8 cellular contexts compared by ENCODE assay signal in the genomic region with DNA sequence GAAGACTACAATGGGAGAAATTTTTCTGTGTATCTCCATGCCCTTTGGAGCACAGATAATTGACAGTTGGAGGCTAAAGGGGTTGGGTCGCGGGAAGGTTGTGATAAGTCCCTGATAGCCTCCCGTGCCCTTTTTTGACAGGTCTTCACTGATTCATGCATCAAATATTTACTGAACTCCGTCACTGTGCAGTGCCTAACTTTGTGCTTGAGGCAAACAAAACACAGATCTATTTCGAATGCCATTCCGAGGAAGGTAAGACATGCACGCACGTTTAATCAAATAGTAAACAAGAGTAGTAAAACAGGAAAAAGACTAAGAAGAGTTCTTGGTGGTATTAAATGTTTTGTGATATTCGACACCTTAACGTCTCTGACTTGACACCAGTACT.
DNase-seq lines count a peak whose midpoint lies in the region; ATAC-seq and TF ChIP-seq lines count a peak whose summit lies in the region.

No MANE protein-coding gene starts in this region.

- H4K20me1 ChIP-seq in DND-41 (ENCODE audit: insufficient read depth, low read length), result peaks cover 26% of the 10 kb centered on the region; the same call in 1 of the 2 replicates

- H3K4me3 ChIP-seq in DND-41 (ENCODE audit: low read depth in 1 of 2, low read length in 2 of 2), result peak overlapping the region; percentile 98

- intact Hi-C loops in dendritic cell treated with granulocyte-macrophage colony-stimulating factor and Interleukin-4, amounts not matched to agents 40 ng/mL and 50 ng/mL, for 4 days (cut with micrococcal nuclease), result loop anchor here (2.0 kb wide), 1 partner anchor 57 kb away; a partner anchor contains a TSS

- H3K9me3 Mint-ChIP-seq in dendritic cell treated with granulocyte-macrophage colony-stimulating factor and Interleukin-4, amounts not matched to agents 40 ng/mL and 50 ng/mL, for 4 days, result no peaks in the 10 kb centered on the region
- H3K9me3 Mint-ChIP-seq in nephron progenitor cell, result no peaks in the 10 kb centered on the region

- peaks cover 37% of the 10 kb centered on the region for H3K4me1 ChIP-seq in DND-41 (ENCODE audit: insufficient read depth, low read length)

- no peak for ATAC-seq in DND-41 (ENCODE audit: insufficient read depth, low read depth)
- no peak for ATAC-seq in GM19351 (IDR thresholded peaks at IDR 0.05; ENCODE audit: unreplicated experiment)
- no peak for ATAC-seq in activated CD4-positive, CD25-positive, alpha-beta regulatory T cell treated with anti-CD3 and anti-CD28 coated beads, Interleukin-2, amount 50 U/mL, for 24 hours

- H3K4me1 Mint-ChIP-seq in dendritic cell treated with granulocyte-macrophage colony-stimulating factor and Interleukin-4, amounts not matched to agents 40 ng/mL and 50 ng/mL, for 4 days (ENCODE audit: low read depth), result peaks cover 42% of the 10 kb centered on the region
- H3K4me1 Mint-ChIP-seq in nephron progenitor cell, result peaks cover 43% of the 10 kb centered on the region

- peak overlapping the region; percentile 73 for H3K27ac ChIP-seq in DND-41 (ENCODE audit: low read length)

- no peaks in the 10 kb centered on the region for H3K9me3 ChIP-seq in DND-41 (ENCODE audit: insufficient read depth, low read length, severe bottlenecking)

- peak overlapping the region; percentile 75 for H3K9ac ChIP-seq in DND-41 (ENCODE audit: low read depth, low read length)

- H3K27ac Mint-ChIP-seq in dendritic cell treated with granulocyte-macrophage colony-stimulating factor and Interleukin-4, amounts not matched to agents 40 ng/mL and 50 ng/mL, for 4 days, result peak overlapping the region; percentile 98
- peak overlapping the region; percentile 44 for H3K27ac Mint-ChIP-seq in nephron progenitor cell

- DNase-seq in DND-41, result no peak
- DNase-seq in NCI-H345 (lab: John Stamatoyannopoulos, UW), result peak; percentile 79
- no peak for DNase-seq in nephron progenitor cell
- no peak for DNase-seq in UCSD-AML1 (lab: John Stamatoyannopoulos, UW; ENCODE audit: unreplicated experiment)
- no peak for DNase-seq in CD1c-positive myeloid dendritic cell (ENCODE audit: extremely low spot score)

- peak overlapping the region; percentile 84 for H2AFZ ChIP-seq in DND-41 (ENCODE audit: low read depth, low read length)

- H3K36me3 ChIP-seq in DND-41 (ENCODE audit: insufficient read depth, low read length), result peaks cover 16% of the 10 kb centered on the region

- peaks cover 44% of the 10 kb centered on the region for H3K79me2 ChIP-seq in DND-41 (ENCODE audit: insufficient read depth, low read length)

- H3K4me2 ChIP-seq in DND-41 (ENCODE audit: insufficient read depth, low read length), result peak overlapping the region; percentile 75

- peaks cover 28% of the 10 kb centered on the region for H3K36me3 Mint-ChIP-seq in dendritic cell treated with granulocyte-macrophage colony-stimulating factor and Interleukin-4, amounts not matched to agents 40 ng/mL and 50 ng/mL, for 4 days (ENCODE audit: low read depth)
- H3K36me3 Mint-ChIP-seq in nephron progenitor cell (ENCODE audit: low read depth), result peaks cover 2% of the 10 kb centered on the region

- no peaks in the 10 kb centered on the region for H3K27me3 ChIP-seq in DND-41 (ENCODE audit: insufficient read depth, low read length, poor library complexity)

- peak overlapping the region; percentile 97 for H3K4me3 Mint-ChIP-seq in dendritic cell treated with granulocyte-macrophage colony-stimulating factor and Interleukin-4, amounts not matched to agents 40 ng/mL and 50 ng/mL, for 4 days
- H3K4me3 Mint-ChIP-seq in nephron progenitor cell, result peak overlapping the region; percentile 99

- H3K27me3 Mint-ChIP-seq in dendritic cell treated with granulocyte-macrophage colony-stimulating factor and Interleukin-4, amounts not matched to agents 40 ng/mL and 50 ng/mL, for 4 days, result peaks cover 1% of the 10 kb centered on the region
- peaks cover 20% of the 10 kb centered on the region for H3K27me3 Mint-ChIP-seq in nephron progenitor cell (ENCODE audit: low read depth, poor library complexity)

- TF ChIP-seq CTCF in DND-41 (IDR thresholded peaks at IDR 0.05; ENCODE audit: borderline replicate concordance, extremely low read depth, low read length, poor library complexity, severe bottlenecking) (no peak), nephron progenitor cell (IDR thresholded peaks at IDR 0.05) (no peak)
